20 cellular contexts compared by ENCODE assay signal in the genomic region with DNA sequence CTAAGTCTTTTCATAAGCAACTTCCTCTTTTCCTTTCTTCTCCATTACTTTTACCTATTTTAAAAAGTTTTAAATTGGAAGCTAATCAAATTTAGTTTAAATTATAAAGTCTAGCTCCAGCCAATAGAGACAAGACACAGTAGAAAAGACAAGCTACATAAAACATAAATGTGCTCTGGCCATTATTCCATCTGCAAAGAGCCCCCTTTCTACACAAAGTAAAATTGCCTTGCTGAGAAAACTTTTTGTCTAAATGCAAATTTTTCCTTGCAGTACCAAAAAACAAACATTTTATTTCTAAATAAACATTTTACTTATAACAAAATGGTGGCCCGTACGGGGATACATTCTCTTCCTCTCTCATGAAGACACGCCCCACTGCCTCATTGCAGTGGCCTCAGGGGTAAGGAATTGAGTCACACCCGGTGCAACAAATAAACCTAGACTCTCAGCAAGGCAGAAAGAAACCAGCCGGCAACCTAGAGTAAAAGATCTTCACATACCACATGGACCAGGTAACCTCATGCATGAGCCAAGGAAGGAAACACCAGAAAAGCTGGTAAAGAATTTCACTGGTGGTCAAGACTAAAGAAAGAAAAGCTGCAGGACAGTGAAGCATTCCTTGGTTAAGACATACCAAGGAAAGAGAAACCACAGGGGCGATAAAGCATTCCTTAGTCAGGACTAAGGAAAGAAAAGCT.
DNase-seq lines count a peak whose midpoint lies in the region; ATAC-seq, FAIRE-seq and TF ChIP-seq lines count a peak whose summit lies in the region.
"Had no signal": no experiment of that assay in that cellular context is flagged by ENCODE, and none has a peak within 500 bp of the region (broad histone marks: within the 10 kb centered on the region; RNA-seq: fewer than 3 reads in every experiment).

No MANE protein-coding gene starts in this region.

- H3K4me1 Mint-ChIP-seq in memory B cell (peaks cover 7% of the 10 kb centered on the region), type B pancreatic cell (ENCODE audit: unreplicated experiment) (peaks cover 6% of the 10 kb centered on the region)
- H3K4me1 Mint-ChIP-seq: T-helper 17 cell had no signal

- BruUV-seq in K562 (replicated peaks; lab: Mats Ljungman, UMichigan) = no TSS peak

- H3K36me3 Mint-ChIP-seq in memory B cell = peaks cover 45% of the 10 kb centered on the region
- H3K36me3 Mint-ChIP-seq in type B pancreatic cell = peaks cover 55% of the 10 kb centered on the region

- H3K9ac ChIP-seq in K562 (ENCODE audit: insufficient read depth in 1 of 2, low read depth in 2 of 2, low read length in 2 of 2) = no peak overlapping the region

- H3K4me1 ChIP-seq in K562 (replicated peaks in 1 of 2; ENCODE audit: control insufficient read depth in 2 of 2, insufficient read depth in 2 of 2, low read length in 2 of 2) = peaks cover 3 to 9% of the 10 kb centered on the region in 2 experiments; a peak in 4 of 5 replicates
- peaks cover 38% of the 10 kb centered on the region for H3K4me1 ChIP-seq in left ventricle myocardium inferior
- H3K4me1 ChIP-seq: SJSA1, upper lobe of right lung had no signal

- H3K4me2 ChIP-seq in K562 (ENCODE audit: insufficient read depth, low read length) = no peak overlapping the region

- no peak for TF ChIP-seq CTCF in K562 (IDR thresholded peaks at IDR 0.05 in 2 of 3, conservative IDR thresholded peaks at IDR 0.05 in 1 of 3; ENCODE audit: insufficient read depth in 2 of 3, low read depth in 1 of 3, low read length in 3 of 3)
- no peak for TF ChIP-seq CTCF in type B pancreatic cell (conservative IDR thresholded peaks at IDR 0.05)
- no peak for TF ChIP-seq CTCF in left ventricle myocardium inferior (IDR thresholded peaks at IDR 0.05; ENCODE audit: borderline replicate concordance)

- in situ Hi-C loops in K562 (cut with MboI) = no loop called here

- H3K4me3 Mint-ChIP-seq in memory B cell (no peak overlapping the region), type B pancreatic cell (peak overlapping the region; percentile 44)
- H3K4me3 Mint-ChIP-seq: activated CD8-positive, alpha-beta T cell treated with anti-CD3 and anti-CD28 coated beads for 36 hours; activated naive CD4-positive, alpha-beta T cell treated with anti-CD3 and anti-CD28 coated beads for 36 hours; activated T-cell treated with anti-CD3 and anti-CD28 coated beads, Interleukin-2, amount 50 U/mL, for 24 hours; T-helper 17 cell had no signal

- H3K27me3 Mint-ChIP-seq in memory B cell = no peaks in the 10 kb centered on the region
- H3K27me3 Mint-ChIP-seq in type B pancreatic cell = no peaks in the 10 kb centered on the region
- H3K27me3 Mint-ChIP-seq: activated CD8-positive, alpha-beta T cell treated with anti-CD3 and anti-CD28 coated beads for 36 hours; activated T-cell treated with anti-CD3 and anti-CD28 coated beads, Interleukin-2, amount 50 U/mL, for 24 hours; T-helper 17 cell had no signal

- no peaks in the 10 kb centered on the region for H3K9me1 ChIP-seq in K562 (ENCODE audit: control insufficient read depth, insufficient read depth, low read length)

- peaks cover 8% of the 10 kb centered on the region for H3K79me2 ChIP-seq in K562 (ENCODE audit: control insufficient read depth, insufficient read depth, low read length)

- H2AFZ ChIP-seq in K562 (ENCODE audit: low read depth, low read length) = no peak overlapping the region

- no peak for TF ChIP-seq POLR2A in K562 (conservative IDR thresholded peaks at IDR 0.05)

- CTCF ChIA-PET in K562 (lab: Yijun Ruan, JAX; ENCODE audit: low intra/inter-chr PET ratio) = no interaction called here

- no peak for FAIRE-seq in K562 (lab: Jason Lieb, UNC)
- FAIRE-seq in GM19239 (lab: Jason Lieb, UNC) = no peak
- FAIRE-seq: HTR-8/SVneo had no signal

- peaks cover 10% of the 10 kb centered on the region for H3K9me3 Mint-ChIP-seq in memory B cell
- peaks cover 24% of the 10 kb centered on the region for H3K9me3 Mint-ChIP-seq in type B pancreatic cell

- H4K20me1 ChIP-seq in K562 (replicated peaks; ENCODE audit: control insufficient read depth, insufficient read depth, low read length) = no peaks in the 10 kb centered on the region

- no peak for TF ChIP-seq EP300 in K562 (IDR thresholded peaks at IDR 0.05; ENCODE audit: low read length)

- TF ChIP-seq RAD21 in K562 (CRISPR knock-in tag; conservative IDR thresholded peaks at IDR 0.05 in 1 of 2, IDR thresholded peaks at IDR 0.05 in 1 of 2) = no peak

- intact Hi-C loops in K562 (cut with micrococcal nuclease) = no loop called here
- intact Hi-C loops in left ventricle myocardium inferior (cut with micrococcal nuclease) = no loop called here

- H3K27ac Mint-ChIP-seq in memory B cell (peak overlapping the region; percentile 49), type B pancreatic cell (peak overlapping the region; percentile 80)
- H3K27ac Mint-ChIP-seq: activated CD8-positive, alpha-beta T cell treated with anti-CD3 and anti-CD28 coated beads for 36 hours; activated naive CD4-positive, alpha-beta T cell treated with anti-CD3 and anti-CD28 coated beads for 36 hours; activated T-cell treated with anti-CD3 and anti-CD28 coated beads, Interleukin-2, amount 50 U/mL, for 24 hours; T-helper 17 cell had no signal

- 98% methylated on average over 6 of the region's 6 CpGs for WGBS in K562 (ENCODE audit: insufficient coverage, low coverage, missing lambda C conversion rate)

- POLR2A ChIA-PET in K562 (lab: Yijun Ruan, JAX) = no interaction called here

- H3K27ac ChIP-seq in K562 (ENCODE audit: extremely low read depth, low read depth, low read length) = no peak overlapping the region
- no peak overlapping the region for H3K27ac ChIP-seq in left ventricle myocardium inferior (replicated peaks)
- H3K27ac ChIP-seq: SJSA1, stomach, upper lobe of right lung, WERI-Rb-1 had no signal

- H3K36me3 ChIP-seq in K562 (ENCODE audit: control insufficient read depth, insufficient read depth, low read length) (peaks cover 37% of the 10 kb centered on the region), left ventricle myocardium inferior (peaks cover 24% of the 10 kb centered on the region)

- ATAC-seq in K562 (no peak), memory B cell (ENCODE audit: low read depth) (no peak)
- ATAC-seq: activated CD8-positive, alpha-beta T cell treated with anti-CD3 and anti-CD28 coated beads for 36 hours; left cardiac atrium; T-helper 17 cell; upper lobe of right lung had no signal

- DNase-seq in Kasumi-1 (lab: John Stamatoyannopoulos, UW) (peak; percentile 51 to 59), K562 (ENCODE audit: extremely low read depth in 1 of 4, low spot score in 3 of 4) (no peak), memory B cell (ENCODE audit: low spot score in 2 of 2) (no peak), type B pancreatic cell (ENCODE audit: extremely low spot score, unreplicated experiment) (no peak), GM19239 (ENCODE audit: insufficient read length, low spot score) (no peak), hypothalamus (lab: John Stamatoyannopoulos, UW) (no peak), left ventricle myocardium inferior (no peak)
- DNase-seq: activated CD8-positive, alpha-beta T cell treated with anti-CD3 and anti-CD28 coated beads for 36 hours; activated naive CD4-positive, alpha-beta T cell treated with anti-CD3 and anti-CD28 coated beads for 36 hours; activated T-cell treated with anti-CD3 and anti-CD28 coated beads, Interleukin-2, amount 50 U/mL, for 24 hours; aorta; left cardiac atrium; NCI-H1436; NCI-H82; stomach; T-helper 17 cell; upper lobe of right lung; WERI-Rb-1 had no signal

- H3K9me3 ChIP-seq in K562 (replicated peaks; ENCODE audit: control insufficient read depth, insufficient read depth, low read depth, low read length) (peaks cover 4% of the 10 kb centered on the region; the same call in 1 of the 2 replicates), left ventricle myocardium inferior (replicated peaks) (peaks cover 46% of the 10 kb centered on the region)

- H3K4me3 ChIP-seq in K562 (no peak overlapping the region), left ventricle myocardium inferior (no peak overlapping the region)
- H3K4me3 ChIP-seq: SJSA1, stomach, upper lobe of right lung had no signal

- H3K27me3 ChIP-seq in K562 (ENCODE audit: control insufficient read depth in 2 of 2, insufficient read depth in 2 of 2, low read length in 2 of 2) = no peaks in the 10 kb centered on the region
- no peaks in the 10 kb centered on the region for H3K27me3 ChIP-seq in left ventricle myocardium inferior (ENCODE audit: low read depth)
- H3K27me3 ChIP-seq: SJSA1, stomach, upper lobe of right lung had no signal

TF ChIP-seq in K562, 482 proteins besides CTCF, POLR2A, EP300 and RAD21 (continues in another document):
- TF ChIP-seq, protein P1, sequence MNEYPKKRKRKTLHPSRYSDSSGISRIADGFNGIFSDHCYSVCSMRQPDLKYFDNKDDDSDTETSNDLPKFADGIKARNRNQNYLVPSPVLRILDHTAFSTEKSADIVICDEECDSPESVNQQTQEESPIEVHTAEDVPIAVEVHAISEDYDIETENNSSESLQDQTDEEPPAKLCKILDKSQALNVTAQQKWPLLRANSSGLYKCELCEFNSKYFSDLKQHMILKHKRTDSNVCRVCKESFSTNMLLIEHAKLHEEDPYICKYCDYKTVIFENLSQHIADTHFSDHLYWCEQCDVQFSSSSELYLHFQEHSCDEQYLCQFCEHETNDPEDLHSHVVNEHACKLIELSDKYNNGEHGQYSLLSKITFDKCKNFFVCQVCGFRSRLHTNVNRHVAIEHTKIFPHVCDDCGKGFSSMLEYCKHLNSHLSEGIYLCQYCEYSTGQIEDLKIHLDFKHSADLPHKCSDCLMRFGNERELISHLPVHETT (CRISPR knock-in tag; conservative IDR thresholded peaks at IDR 0.05 in 1 of 2, IDR thresholded peaks at IDR 0.05 in 1 of 2) = no peak
- TF ChIP-seq LCOR (CRISPR knock-in tag; IDR thresholded peaks at IDR 0.05) = no peak
- TF ChIP-seq STAG1 (CRISPR knock-in tag; IDR thresholded peaks at IDR 0.05; ENCODE audit: borderline replicate concordance) = no peak
- TF ChIP-seq TCF7 (IDR thresholded peaks at IDR 0.05; ENCODE audit: borderline replicate concordance) = no peak
- TF ChIP-seq CBX5 (IDR thresholded peaks at IDR 0.05; ENCODE audit: borderline replicate concordance, low read depth) = 0 out of 2 replicates have a peak, but pooled peaks have one; percentile 72
- no peak for TF ChIP-seq RBM34 (IDR thresholded peaks at IDR 0.05; ENCODE audit: borderline replicate concordance, insufficient read depth, low read length)
- no peak for TF ChIP-seq ZNF140 (CRISPR knock-in tag; IDR thresholded peaks at IDR 0.05)
- TF ChIP-seq KLF13 (tag; IDR thresholded peaks at IDR 0.05; ENCODE audit: borderline replicate concordance, low read depth) = no peak
- no peak for TF ChIP-seq HDAC8 (tag; IDR thresholded peaks at IDR 0.05)
- no peak for TF ChIP-seq SLC30A9 (CRISPR knock-in tag; IDR thresholded peaks at IDR 0.05)
- TF ChIP-seq ZBTB7A (IDR thresholded peaks at IDR 0.05; ENCODE audit: borderline replicate concordance, control insufficient read depth, low read depth, low read length) = no peak
- no peak for TF ChIP-seq TEAD4 (IDR thresholded peaks at IDR 0.05; ENCODE audit: low read length)
- no peak for TF ChIP-seq TEAD4 (CRISPR knock-in tag; IDR thresholded peaks at IDR 0.05; ENCODE audit: borderline replicate concordance)
- TF ChIP-seq CBX3 (IDR thresholded peaks at IDR 0.05; ENCODE audit: borderline replicate concordance in 1 of 2, low read length in 2 of 2) = peak in 1 of 2 experiments; percentile 96; a peak in 2 of 3 replicates
- TF ChIP-seq ZEB2 (IDR thresholded peaks at IDR 0.05) = no peak

Comparison
In these comparisons a context has a peak if more than half of its experiments do, and no peak if none do; other contexts are left out.
1. DNase-seq: peak in Kasumi-1 (2 of 2); none in K562 (0 of 4), memory B cell (0 of 2), type B pancreatic cell (single experiment), GM19239 (single experiment), hypothalamus (0 of 51) and left ventricle myocardium inferior (single experiment).